27 cellular contexts compared by ENCODE assay signal in genomic region chr14:62451221-62451620, GRCh38.
"Had no signal": no experiment of that assay in that cellular context is flagged by ENCODE, and none has a peak within 500 bp of the region (broad histone marks: within the 10 kb centered on the region; RNA-seq: fewer than 3 reads in every experiment).

No MANE protein-coding gene starts in this region.

- H3K27me3 Mint-ChIP-seq: progenitor cell of endocrine pancreas; stimulated activated naive B cell treated with anti-CD40 and anti-IgM and Interleukin-4, amounts not matched to agents 10 μg/mL and 1 μg/mL and 100 μg/mL, for 72 hours; stimulated activated naive CD8-positive, alpha-beta T cell treated with anti-CD3 and anti-CD28 coated beads, Interleukin-15, Interleukin-2, amounts not matched to agents 100 ng/mL and 50 ng/mL, for 24 hours had no signal

- H2AFZ ChIP-seq: neural progenitor cell, parathyroid adenoma had no signal

- H3K27ac ChIP-seq: neural progenitor cell, ovary, parathyroid adenoma, psoas muscle, right lobe of liver, sigmoid colon, stomach, thoracic aorta, thyroid gland, tibial nerve, upper lobe of left lung, uterus had no signal

- DNase-seq: natural killer cell; occipital lobe; ovary; posterior cingulate gyrus; psoas muscle; right cardiac atrium; right lobe of liver; sigmoid colon; small intestine; stimulated activated CD4-positive, alpha-beta T cell treated with anti-CD3 and anti-CD28 coated beads, Interleukin-15, amount 100 ng/mL, for 24 hours; stimulated activated CD4-positive, alpha-beta T cell treated with anti-CD3 and anti-CD28 coated beads, Interleukin-2, amount 100 ng/mL, for 24 hours; stimulated activated CD4-positive, alpha-beta T cell treated with anti-CD3 and anti-CD28 coated beads, Interleukin-2, amount 100 ng/mL, for 48 hours; stimulated activated CD4-positive, alpha-beta T cell treated with anti-CD3 and anti-CD28 coated beads, Interleukin-4, amount 100 ng/mL, for 24 hours; stimulated activated naive B cell treated with anti-CD40 and anti-IgM and Interleukin-4, amounts not matched to agents 10 μg/mL and 1 μg/mL and 100 μg/mL, for 72 hours; stimulated activated naive CD4-positive, alpha-beta T cell treated with Interleukin-2 at 50 U/mL for 16 hours; stomach; thyroid gland; upper lobe of left lung; uterus had no signal

- H3K36me3 Mint-ChIP-seq: natural killer cell; neural progenitor cell; stimulated activated effector memory CD8-positive, alpha-beta T cell treated with anti-CD3 and anti-CD28 coated beads, Interleukin-12 subunit alpha, Interleukin-12 subunit beta, amount 100 ng/mL, for 72 hours; stimulated activated naive B cell treated with anti-CD40 and anti-IgM and Interleukin-4, amounts not matched to agents 10 μg/mL and 1 μg/mL and 100 μg/mL, for 72 hours had no signal

- H3K9me3 ChIP-seq: ovary, psoas muscle, right lobe of liver, stomach, thoracic aorta, thyroid gland, tibial nerve, upper lobe of left lung, uterus had no signal

- H3K27me3 ChIP-seq: neural progenitor cell, ovary, right lobe of liver, sigmoid colon, stomach, thyroid gland, tibial nerve, upper lobe of left lung, uterus had no signal

- H3K4me3 ChIP-seq: neural progenitor cell, ovary, psoas muscle, right lobe of liver, sigmoid colon, stomach, thoracic aorta, thyroid gland, tibial nerve, upper lobe of left lung, uterus had no signal

- H3K79me2 ChIP-seq: parathyroid adenoma had no signal

- H3K27ac Mint-ChIP-seq: natural killer cell; nephron; neural progenitor cell; progenitor cell of endocrine pancreas; stimulated activated effector memory CD8-positive, alpha-beta T cell treated with anti-CD3 and anti-CD28 coated beads, Interleukin-12 subunit alpha, Interleukin-12 subunit beta, amount 100 ng/mL, for 72 hours; stimulated activated naive B cell treated with anti-CD40 and anti-IgM and Interleukin-4, amounts not matched to agents 10 μg/mL and 1 μg/mL and 100 μg/mL, for 72 hours; stimulated activated naive CD8-positive, alpha-beta T cell treated with anti-CD3 and anti-CD28 coated beads, Interleukin-15, Interleukin-2, amounts not matched to agents 100 ng/mL and 50 ng/mL, for 24 hours had no signal

- H3K36me3 ChIP-seq: neural progenitor cell, ovary, right lobe of liver, sigmoid colon, stomach, thoracic aorta, thyroid gland, tibial nerve, upper lobe of left lung, uterus had no signal

- H3K4me1 Mint-ChIP-seq: natural killer cell; nephron; neural progenitor cell; stimulated activated effector memory CD8-positive, alpha-beta T cell treated with anti-CD3 and anti-CD28 coated beads, Interleukin-12 subunit alpha, Interleukin-12 subunit beta, amount 100 ng/mL, for 72 hours; stimulated activated naive B cell treated with anti-CD40 and anti-IgM and Interleukin-4, amounts not matched to agents 10 μg/mL and 1 μg/mL and 100 μg/mL, for 72 hours had no signal

- H3K4me1 ChIP-seq: neural progenitor cell, parathyroid adenoma, psoas muscle, right lobe of liver, sigmoid colon, stomach, thyroid gland, tibial nerve, upper lobe of left lung, uterus had no signal

- H3K4me2 ChIP-seq: neural progenitor cell had no signal

- H3K9ac ChIP-seq: neural progenitor cell, parathyroid adenoma had no signal

- H3K9me3 Mint-ChIP-seq: nephron, neural progenitor cell had no signal

- H3K4me3 Mint-ChIP-seq: natural killer cell; nephron; neural progenitor cell; stimulated activated effector memory CD8-positive, alpha-beta T cell treated with anti-CD3 and anti-CD28 coated beads, Interleukin-12 subunit alpha, Interleukin-12 subunit beta, amount 100 ng/mL, for 72 hours; stimulated activated naive B cell treated with anti-CD40 and anti-IgM and Interleukin-4, amounts not matched to agents 10 μg/mL and 1 μg/mL and 100 μg/mL, for 72 hours; stimulated activated naive CD8-positive, alpha-beta T cell treated with anti-CD3 and anti-CD28 coated beads, Interleukin-15, Interleukin-2, amounts not matched to agents 100 ng/mL and 50 ng/mL, for 24 hours had no signal

- FAIRE-seq: small intestine had no signal

- ATAC-seq: natural killer cell; psoas muscle; right cardiac atrium; right lobe of liver; stimulated activated effector memory CD8-positive, alpha-beta T cell treated with anti-CD3 and anti-CD28 coated beads, Interleukin-12 subunit alpha, Interleukin-12 subunit beta, amount 100 ng/mL, for 72 hours; stimulated activated naive B cell treated with anti-CD40 and anti-IgM and Interleukin-4, amounts not matched to agents 10 μg/mL and 1 μg/mL and 100 μg/mL, for 72 hours had no signal
